Comparison of ENCODE assay signal across 8 cellular contexts in the genomic region with DNA sequence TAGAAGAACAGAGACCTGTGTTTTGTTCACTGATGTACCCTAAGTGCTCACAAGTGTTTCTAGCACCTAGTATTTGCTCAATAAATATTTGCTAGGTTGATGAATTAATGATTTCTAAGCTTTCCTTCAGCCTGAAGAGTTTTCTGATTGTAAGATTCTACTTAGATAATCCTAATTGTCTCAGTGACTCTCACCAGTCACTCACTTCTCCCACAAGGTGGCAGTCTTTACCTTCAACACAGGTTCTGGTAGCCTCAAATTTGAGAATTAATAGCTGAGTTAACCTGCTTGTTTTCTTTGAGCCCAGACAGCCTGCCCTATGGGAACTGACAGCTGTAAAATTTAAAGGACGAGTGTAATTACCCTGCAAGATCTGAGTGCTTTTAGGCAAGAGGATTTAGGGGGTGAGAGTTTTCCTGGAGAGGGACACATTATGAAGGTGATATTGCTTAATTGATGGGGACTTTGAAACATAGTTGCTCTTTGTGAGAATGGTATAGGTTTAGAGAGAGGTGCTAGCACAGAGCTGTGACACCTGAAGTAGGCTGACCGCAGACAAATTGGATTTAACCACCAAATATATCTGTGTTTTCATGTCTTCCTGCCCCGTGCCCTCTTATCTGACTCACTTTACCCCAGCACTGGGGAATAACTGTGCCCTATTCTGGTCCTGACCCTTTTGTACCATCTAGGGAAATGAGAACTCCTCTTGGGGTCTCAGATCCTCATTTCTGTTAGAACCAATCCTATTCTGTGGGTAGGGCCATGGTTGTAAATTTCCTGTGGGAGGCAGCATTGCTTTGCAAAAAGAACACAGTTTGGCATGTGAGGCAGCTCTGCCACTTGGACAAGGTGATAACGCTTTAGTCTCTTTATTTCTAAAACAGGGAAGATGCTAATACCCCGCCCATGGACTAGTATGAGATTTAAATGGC. TPM values are rescaled to one million over a fixed set of nuclear protein-coding genes. Genes with fewer than 3 reads are reported as not detected.
DNase-seq lines count a peak whose midpoint lies in the region; ATAC-seq lines count a peak whose summit lies in the region.

No MANE protein-coding gene starts in this region.

- no peak overlapping the region for H3K27ac Mint-ChIP-seq in activated CD8-positive, alpha-beta memory T cell treated with anti-CD3 and anti-CD28 coated beads, Interleukin-2, amount 10 ng/mL, durations not matched to agents 7 days and 5 days
- H3K27ac Mint-ChIP-seq in stimulated activated naive CD8-positive, alpha-beta T cell treated with anti-CD3 and anti-CD28 coated beads, Interleukin-15, amount 100 ng/mL, for 72 hours = no peak overlapping the region

- H3K9me3 Mint-ChIP-seq in activated CD8-positive, alpha-beta memory T cell treated with anti-CD3 and anti-CD28 coated beads, Interleukin-2, amount 10 ng/mL, durations not matched to agents 7 days and 5 days (ENCODE audit: low read depth) = no peaks in the 10 kb centered on the region
- H3K9me3 Mint-ChIP-seq in stimulated activated naive CD8-positive, alpha-beta T cell treated with anti-CD3 and anti-CD28 coated beads, Interleukin-15, amount 100 ng/mL, for 72 hours = no peaks in the 10 kb centered on the region

- H3K27me3 Mint-ChIP-seq in activated CD8-positive, alpha-beta memory T cell treated with anti-CD3 and anti-CD28 coated beads, Interleukin-2, amount 10 ng/mL, durations not matched to agents 7 days and 5 days = no peaks in the 10 kb centered on the region
- no peaks in the 10 kb centered on the region for H3K27me3 Mint-ChIP-seq in stimulated activated naive CD8-positive, alpha-beta T cell treated with anti-CD3 and anti-CD28 coated beads, Interleukin-15, amount 100 ng/mL, for 72 hours

- H3K4me1 Mint-ChIP-seq in activated CD8-positive, alpha-beta memory T cell treated with anti-CD3 and anti-CD28 coated beads, Interleukin-2, amount 10 ng/mL, durations not matched to agents 7 days and 5 days = peaks cover 51% of the 10 kb centered on the region
- peaks cover 65% of the 10 kb centered on the region for H3K4me1 Mint-ChIP-seq in stimulated activated naive CD8-positive, alpha-beta T cell treated with anti-CD3 and anti-CD28 coated beads, Interleukin-15, amount 100 ng/mL, for 72 hours

- peaks cover 34% of the 10 kb centered on the region for H3K36me3 Mint-ChIP-seq in activated CD8-positive, alpha-beta memory T cell treated with anti-CD3 and anti-CD28 coated beads, Interleukin-2, amount 10 ng/mL, durations not matched to agents 7 days and 5 days

- CTCF ChIA-PET in activated CD8-positive, alpha-beta memory T cell treated with anti-CD3 and anti-CD28 coated beads, Interleukin-2, amount 10 ng/mL, durations not matched to agents 7 days and 5 days (lab: Charles Lee) = interaction anchor here (0.6 to 6.2 kb wide), 23 partner anchors 8 to 207 kb away, joined by 3 to 34 read pairs (median 3); no protein-coding TSS in a partner anchor

- H3K4me3 Mint-ChIP-seq in activated CD8-positive, alpha-beta memory T cell treated with anti-CD3 and anti-CD28 coated beads, Interleukin-2, amount 10 ng/mL, durations not matched to agents 7 days and 5 days = no peak overlapping the region
- peak overlapping the region in 1 of 2 donors; percentile 6 for H3K4me3 Mint-ChIP-seq in stimulated activated naive CD8-positive, alpha-beta T cell treated with anti-CD3 and anti-CD28 coated beads, Interleukin-15, amount 100 ng/mL, for 72 hours

- no peak for ATAC-seq in activated CD8-positive, alpha-beta memory T cell treated with anti-CD3 and anti-CD28 coated beads, Interleukin-2, amount 10 ng/mL, durations not matched to agents 7 days and 5 days
- peak; percentile 43 for ATAC-seq in GM21737 (IDR thresholded peaks at IDR 0.05; ENCODE audit: unreplicated experiment)
- peak; percentile 77 for ATAC-seq in stimulated activated naive CD8-positive, alpha-beta T cell treated with anti-CD3 and anti-CD28 coated beads, Interleukin-15, amount 100 ng/mL, for 72 hours

- peak; percentile 30 for DNase-seq in activated CD8-positive, alpha-beta memory T cell treated with anti-CD3 and anti-CD28 coated beads, Interleukin-2, amount 50 U/mL, for 4 hours
- DNase-seq in activated CD8-positive, alpha-beta memory T cell treated with anti-CD3 and anti-CD28 coated beads, Interleukin-2, amount 10 ng/mL, durations not matched to agents 7 days and 5 days = no peak
- peak; percentile 72 for DNase-seq in M059J (ENCODE audit: low read depth)
- DNase-seq in SK-N-DZ (ENCODE audit: low spot score) = peak; percentile 72
- DNase-seq in central memory CD4-positive, alpha-beta T cell = peak; percentile 42
- DNase-seq in kidney tubule cell (ENCODE audit: low spot score) = peak; percentile 71
- DNase-seq in stimulated activated naive CD8-positive, alpha-beta T cell treated with anti-CD3 and anti-CD28 coated beads, Interleukin-15, amount 100 ng/mL, for 72 hours = peak; percentile 31 to 32

RNA-seq across cellular contexts. Expression of a gene that starts 27.7 kb away (rescaled TPM):
- total RNA-seq in activated CD8-positive, alpha-beta memory T cell treated with anti-CD3 and anti-CD28 coated beads, Interleukin-2, amount 10 ng/mL, durations not matched to agents 7 days and 5 days = 100 to 1,000 TPM; 151 to 179 TPM
- 0.44 and 0.99 TPM in 2 replicates for total RNA-seq in M059J (2014; rRNA removed; shearing (Covaris generic))
- 0.03 TPM in 1 of 2 replicates, not detected in the other for polyA plus RNA-seq in SK-N-DZ (2014; cell fraction: cytosol; rRNA removed)
- polyA plus RNA-seq in SK-N-DZ (2014; cell fraction: nucleus; rRNA removed) = 0.23 and 0.38 TPM in 2 replicates

Comparison
In these comparisons a context has a peak if more than half of its experiments do, and no peak if none do; other contexts are left out.
1. RNA of a gene that starts 27.7 kb away (total RNA-seq): 151 to 179 TPM in activated CD8-positive, alpha-beta memory T cell treated with anti-CD3 and anti-CD28 coated beads, Interleukin-2, amount 10 ng/mL, durations not matched to agents 7 days and 5 days; 0.44 to 0.99 TPM in M059J; every median in the first group is over 10 times any median in the second.